ENCODE assay signal across 8 cellular contexts in the genomic region with DNA sequence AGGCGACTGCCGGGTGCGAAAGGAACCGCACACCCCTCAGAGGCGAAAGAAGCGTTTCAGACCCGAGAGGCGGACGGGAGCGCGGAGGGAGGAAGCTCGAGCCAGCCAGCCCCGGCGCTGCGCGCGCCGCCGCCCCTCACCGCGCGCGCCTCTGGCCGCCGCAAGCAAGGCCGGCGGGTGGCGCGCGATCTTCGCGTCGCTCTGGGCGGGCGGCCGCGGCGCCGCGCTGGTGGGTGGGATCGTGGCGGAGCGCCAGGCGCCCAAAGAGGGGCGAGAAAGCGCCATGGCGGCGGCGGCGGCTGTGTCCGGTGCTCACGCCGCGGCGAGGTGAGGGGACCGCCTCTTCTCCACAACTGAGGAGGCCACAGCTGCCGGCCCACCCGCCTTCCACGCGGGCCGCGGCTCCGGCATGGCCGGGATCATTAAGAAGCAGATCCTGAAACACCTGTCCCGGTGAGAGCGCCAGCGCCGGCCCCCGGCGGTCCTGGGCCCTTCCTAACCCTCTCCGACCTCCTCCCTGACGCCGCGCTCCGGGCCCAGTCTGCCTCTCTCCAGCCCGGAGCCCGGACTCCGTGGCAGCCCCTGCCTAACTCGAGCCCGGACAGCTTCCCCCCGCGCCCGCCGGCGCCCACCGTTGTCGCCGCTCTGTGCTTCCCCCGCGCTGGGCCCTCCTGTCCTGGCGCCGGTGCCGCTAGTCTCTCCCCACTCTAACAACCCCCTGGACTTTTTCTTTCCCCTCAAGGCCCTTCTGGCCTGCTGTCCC. TPM values are rescaled to one million over a fixed set of nuclear protein-coding genes. Genes with fewer than 3 reads are reported as not detected.
DNase-seq lines count a peak whose midpoint lies in the region; ATAC-seq and TF ChIP-seq lines count a peak whose summit lies in the region.

A gene with protein sequence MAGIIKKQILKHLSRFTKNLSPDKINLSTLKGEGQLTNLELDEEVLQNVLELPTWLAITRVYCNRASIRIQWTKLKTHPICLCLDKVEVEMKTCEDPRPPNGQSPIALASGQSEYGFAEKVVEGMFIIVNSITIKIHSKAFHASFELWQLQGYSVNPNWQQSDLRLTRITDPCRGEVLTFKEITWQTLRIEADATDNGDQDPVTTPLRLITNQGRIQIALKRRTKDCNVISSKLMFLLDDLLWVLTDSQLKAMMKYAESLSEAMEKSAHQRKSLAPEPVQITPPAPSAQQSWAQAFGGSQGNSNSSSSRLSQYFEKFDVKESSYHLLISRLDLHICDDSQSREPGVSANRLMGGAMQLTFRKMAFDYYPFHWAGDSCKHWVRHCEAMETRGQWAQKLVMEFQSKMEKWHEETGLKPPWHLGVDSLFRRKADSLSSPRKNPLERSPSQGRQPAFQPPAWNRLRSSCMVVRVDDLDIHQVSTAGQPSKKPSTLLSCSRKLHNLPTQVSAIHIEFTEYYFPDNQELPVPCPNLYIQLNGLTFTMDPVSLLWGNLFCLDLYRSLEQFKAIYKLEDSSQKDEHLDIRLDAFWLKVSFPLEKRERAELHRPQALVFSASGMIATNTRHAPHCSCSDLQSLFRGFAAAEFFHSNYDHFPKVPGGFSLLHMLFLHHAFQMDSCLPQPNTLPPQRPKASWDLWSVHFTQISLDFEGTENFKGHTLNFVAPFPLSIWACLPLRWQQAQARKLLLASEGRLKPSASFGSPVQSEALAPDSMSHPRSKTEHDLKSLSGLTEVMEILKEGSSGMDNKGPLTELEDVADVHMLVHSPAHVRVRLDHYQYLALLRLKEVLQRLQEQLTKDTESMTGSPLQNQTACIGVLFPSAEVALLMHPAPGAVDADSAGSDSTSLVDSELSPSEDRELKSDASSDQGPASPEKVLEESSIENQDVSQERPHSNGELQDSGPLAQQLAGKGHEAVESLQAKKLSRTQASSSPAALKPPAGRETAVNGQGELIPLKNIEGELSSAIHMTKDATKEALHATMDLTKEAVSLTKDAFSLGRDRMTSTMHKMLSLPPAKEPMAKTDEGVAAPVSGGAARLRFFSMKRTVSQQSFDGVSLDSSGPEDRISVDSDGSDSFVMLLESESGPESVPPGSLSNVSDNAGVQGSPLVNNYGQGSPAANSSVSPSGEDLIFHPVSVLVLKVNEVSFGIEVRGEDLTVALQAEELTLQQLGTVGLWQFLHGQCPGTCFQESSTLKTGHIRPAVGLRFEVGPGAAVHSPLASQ (N-terminal part only) (plus strand): TSS at position 242 of the 763 bp plus-strand sequence. CDS start 168 bp downstream, at position 410.

- peaks cover 24% of the 10 kb centered on the region for H3K4me1 Mint-ChIP-seq in activated naive CD4-positive, alpha-beta T cell treated with anti-CD3 and anti-CD28 coated beads, Interleukin-2, amount 10 ng/mL, durations not matched to agents 7 days and 5 days

- no peaks in the 10 kb centered on the region for H3K9me3 Mint-ChIP-seq in activated naive CD4-positive, alpha-beta T cell treated with anti-CD3 and anti-CD28 coated beads, Interleukin-2, amount 10 ng/mL, durations not matched to agents 7 days and 5 days

- H3K4me3 Mint-ChIP-seq in activated naive CD4-positive, alpha-beta T cell treated with anti-CD3 and anti-CD28 coated beads, Interleukin-2, amount 10 ng/mL, durations not matched to agents 7 days and 5 days = peak within 1 kb of the TSS; percentile 93

- H3K27me3 Mint-ChIP-seq in activated naive CD4-positive, alpha-beta T cell treated with anti-CD3 and anti-CD28 coated beads, Interleukin-2, amount 10 ng/mL, durations not matched to agents 7 days and 5 days = peaks cover 6% of the 10 kb centered on the region

- in situ Hi-C loops in SK-MEL-5 (cut with HindIII; ENCODE audit: low pct_unique_long_range_greater_than_20kb, low sequenced_read_pairs) = no loop called here

- peaks cover 2% of the 10 kb centered on the region for H3K36me3 Mint-ChIP-seq in activated naive CD4-positive, alpha-beta T cell treated with anti-CD3 and anti-CD28 coated beads, Interleukin-2, amount 10 ng/mL, durations not matched to agents 7 days and 5 days

- H3K27ac ChIP-seq in temporal lobe (ENCODE audit: low read depth, low read length) = peak within 1 kb of the TSS; percentile 81

- TF ChIP-seq CTCF in omental fat pad (IDR thresholded peaks at IDR 0.05) = no peak

- ATAC-seq in GM21825 (IDR thresholded peaks at IDR 0.05; ENCODE audit: unreplicated experiment) (peak; percentile 80), omental fat pad (ENCODE audit: low FRiP score) (peak; percentile 86)

- peak within 1 kb of the TSS; percentile 95 for H3K27ac Mint-ChIP-seq in activated naive CD4-positive, alpha-beta T cell treated with anti-CD3 and anti-CD28 coated beads, Interleukin-2, amount 10 ng/mL, durations not matched to agents 7 days and 5 days

- DNase-seq in EH (ENCODE audit: low read depth) = peak; percentile 71
- DNase-seq in LoVo (ENCODE audit: low spot score) = peak; percentile 73
- peak; percentile 60 for DNase-seq in SK-MEL-5 (ENCODE audit: low read depth, low spot score)
- peak; percentile 83 for DNase-seq in activated naive CD4-positive, alpha-beta T cell treated with anti-CD3 and anti-CD28 coated beads, Interleukin-2, amount 10 ng/mL, durations not matched to agents 7 days and 5 days
- DNase-seq in globus pallidus (ENCODE audit: low spot score) = peak; percentile 72
- no peak for DNase-seq in omental fat pad (ENCODE audit: low spot score)

- CTCF ChIA-PET in activated naive CD4-positive, alpha-beta T cell treated with anti-CD3 and anti-CD28 coated beads, Interleukin-2, amount 10 ng/mL, durations not matched to agents 7 days and 5 days (lab: Charles Lee) = interaction anchor here (0.8 to 1.5 kb wide), 6 partner anchors 9 to 449 kb away, joined by 3 to 5 read pairs (median 3); a partner anchor contains a TSS

RNA-seq across cellular contexts. Expression of the gene that starts here (rescaled TPM):
- 10.6 and 11.0 TPM in 2 replicates for total RNA-seq in SK-MEL-5 (2014; rRNA removed; shearing (Covaris generic))
- polyA plus RNA-seq in SK-MEL-5 (2015; cell fraction: cytosol; rRNA removed) = 16.0 and 21.4 TPM in 2 replicates
- 6.8 and 8.6 TPM in 2 replicates for polyA plus RNA-seq in SK-MEL-5 (2015; cell fraction: nucleus; rRNA removed)
- total RNA-seq in omental fat pad = 10 to 100 TPM; 11.7 to 19.6 (median 16.0) TPM
- total RNA-seq in temporal lobe = 6.1 TPM
